ENCODE assay signal across 8 cellular contexts in the genomic region with DNA sequence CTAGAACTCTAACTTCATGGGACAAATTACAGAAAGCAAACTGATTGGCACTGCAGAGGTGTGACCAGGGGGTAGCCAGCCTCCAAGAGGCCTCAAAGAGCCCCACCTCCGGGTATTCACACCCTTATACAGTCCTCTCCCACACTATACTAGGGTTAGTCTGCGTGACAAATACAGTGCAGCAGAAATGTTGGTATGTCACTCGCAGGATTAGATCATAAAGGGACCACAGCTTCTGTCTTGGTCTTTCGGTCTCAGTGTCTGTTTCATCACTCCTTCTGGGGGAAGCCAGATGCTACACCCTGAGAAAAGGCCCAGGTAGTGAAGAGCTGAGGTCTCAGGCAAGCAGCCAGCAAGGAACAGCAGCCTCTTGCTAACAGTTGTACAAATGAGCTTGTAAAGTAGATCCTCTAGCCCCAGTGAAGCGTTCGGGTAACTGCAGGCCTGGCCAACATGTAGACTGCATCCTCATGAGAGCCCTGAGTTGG.
DNase-seq lines count a peak whose midpoint lies in the region; ATAC-seq and TF ChIP-seq lines count a peak whose summit lies in the region.

No MANE protein-coding gene starts in this region.

- intact Hi-C loops in sciatic nerve (cut with DNase I), result no loop called here
- intact Hi-C loops in heart left ventricle (cut with DNase I), result no loop called here
- intact Hi-C loops in left ventricle myocardium superior (cut with micrococcal nuclease), result no loop called here

- no peak overlapping the region for H3K27ac ChIP-seq in heart left ventricle

- ATAC-seq in GM18505 (IDR thresholded peaks at IDR 0.05; ENCODE audit: unreplicated experiment), result peak; percentile 83
- ATAC-seq in GM21447 (IDR thresholded peaks at IDR 0.05; ENCODE audit: unreplicated experiment), result peak; percentile 80
- peak; percentile 78 for ATAC-seq in HG03457 (IDR thresholded peaks at IDR 0.05; ENCODE audit: unreplicated experiment)
- ATAC-seq in sciatic nerve, result peak; percentile 57
- no peak for ATAC-seq in heart left ventricle
- no peak for ATAC-seq in left ventricle myocardium superior

- H3K4me3 ChIP-seq in heart left ventricle, result no peak overlapping the region

- no peak for TF ChIP-seq CTCF in heart left ventricle (IDR thresholded peaks at IDR 0.05)

- no peak for DNase-seq in sciatic nerve (ENCODE audit: low spot score)
- no peak for DNase-seq in mesenteric fat pad (ENCODE audit: low spot score)
- no peak for DNase-seq in heart left ventricle
- no peak for DNase-seq in left ventricle myocardium superior
- no peak for DNase-seq in SKM-1 (lab: John Stamatoyannopoulos, UW; ENCODE audit: unreplicated experiment)

- 78 to 86% (median 84%) methylated on average over 6 of the region's 6 CpGs for WGBS in heart left ventricle, 4 donors

- H3K27me3 ChIP-seq in heart left ventricle, result no peaks in the 10 kb centered on the region

- H3K9me3 ChIP-seq in heart left ventricle, result no peaks in the 10 kb centered on the region

- H3K4me1 ChIP-seq in heart left ventricle, result peaks cover 0 to 28% (median 12%) of the 10 kb centered on the region in 12 donors

- H3K36me3 ChIP-seq in heart left ventricle, result peaks cover 0 to 98% (median 83%) of the 10 kb centered on the region in 9 donors

- TF ChIP-seq POLR2A in GM18505 (IDR thresholded peaks at IDR 0.05; ENCODE audit: borderline replicate concordance, extremely low read depth, insufficient read depth, insufficient read length), result no peak
- TF ChIP-seq POLR2A in heart left ventricle (IDR thresholded peaks at IDR 0.05), result no peak

Comparison
In these comparisons a context has a peak if more than half of its experiments do, and no peak if none do; other contexts are left out.
1. ATAC-seq: peak in GM18505 (single experiment), GM21447 (single experiment), HG03457 (single experiment) and sciatic nerve (single experiment); none in heart left ventricle (0 of 4) and left ventricle myocardium superior (single experiment).